In genomic region chr2:20052229-20052871, GRCh38 we compare ENCODE assay signal across 8 cellular contexts. TPM values are rescaled to one million over a fixed set of nuclear protein-coding genes. Genes with fewer than 3 reads are reported as not detected.
A peak's percentile ranks its signal among the peaks of the same experiment; 100 is the strongest.
DNase-seq lines count a peak whose midpoint lies in the region; ATAC-seq and TF ChIP-seq lines count a peak whose summit lies in the region.

No MANE protein-coding gene starts in this region.

- peak overlapping the region; percentile 91 for H3K27ac ChIP-seq in SJCRH30
- H3K27ac ChIP-seq in thoracic aorta: peak overlapping the region; percentile 92 to 97

- H3K4me3 ChIP-seq in SJCRH30 (peak overlapping the region; percentile 70), iPS-15b (ENCODE audit: low read depth, low read length) (peak overlapping the region; percentile 99), thoracic aorta (peak overlapping the region; percentile 85)

- DNase-seq in DMS 273 (lab: John Stamatoyannopoulos, UW; ENCODE audit: unreplicated experiment) (peak; percentile 57), DMS 273 treated with DMSO at 0.1 percent for 48 hours (lab: John Stamatoyannopoulos, UW) (no peak), SJCRH30 (no peak), thoracic aorta (ENCODE audit: low spot score) (no peak), cerebellum (ENCODE audit: low spot score) (no peak)

- no peaks in the 10 kb centered on the region for H3K9me3 ChIP-seq in SJCRH30 (replicated peaks)
- H3K9me3 ChIP-seq in iPS-15b (ENCODE audit: control insufficient read depth, insufficient read depth, low read length): no peaks in the 10 kb centered on the region
- H3K9me3 ChIP-seq in thoracic aorta: no peaks in the 10 kb centered on the region

- peak overlapping the region; percentile 99 for H3K9ac ChIP-seq in iPS-15b (ENCODE audit: low read depth, low read length)

- H3K36me3 ChIP-seq in SJCRH30: no peaks in the 10 kb centered on the region
- no peaks in the 10 kb centered on the region for H3K36me3 ChIP-seq in iPS-15b (ENCODE audit: control insufficient read depth, insufficient read depth, low read length)
- H3K36me3 ChIP-seq in thoracic aorta: no peaks in the 10 kb centered on the region

- H3K4me1 ChIP-seq in SJCRH30 (peaks cover 7% of the 10 kb centered on the region), iPS-15b (ENCODE audit: control insufficient read depth, insufficient read depth, low read length) (peaks cover 16% of the 10 kb centered on the region), thoracic aorta (ENCODE audit: control insufficient read depth in 1 of 2, low read depth in 2 of 2) (peaks cover 17 to 27% of the 10 kb centered on the region in 2 donors)

- no peak for ATAC-seq in thoracic aorta (ENCODE audit: insufficient number of reproducible peaks, low FRiP score, low read depth)
- no peak for ATAC-seq in GM21529 (IDR thresholded peaks at IDR 0.05; ENCODE audit: unreplicated experiment)
- no peak for ATAC-seq in GM21786 (IDR thresholded peaks at IDR 0.05; ENCODE audit: unreplicated experiment)

- TF ChIP-seq CTCF in thoracic aorta (IDR thresholded peaks at IDR 0.05): no peak

- no peaks in the 10 kb centered on the region for H3K27me3 ChIP-seq in SJCRH30
- H3K27me3 ChIP-seq in iPS-15b (ENCODE audit: control insufficient read depth, insufficient read depth, low read length): no peaks in the 10 kb centered on the region
- H3K27me3 ChIP-seq in thoracic aorta (replicated peaks; ENCODE audit: insufficient read depth): no peaks in the 10 kb centered on the region

RNA-seq across cellular contexts. Expression of gene LAPTM4A, which starts 0.9 kb away (rescaled TPM):
- total RNA-seq in SJCRH30 (2014; rRNA removed; shearing (Covaris generic)): 121 and 133 TPM in 2 replicates
- total RNA-seq in thoracic aorta (100 to 1,000 TPM; 181 to 200 TPM), cerebellum (71.8 TPM)

RNA-seq across cellular contexts. Expression of gene MATN3, which starts 39.9 kb away (rescaled TPM):
- 0.15 and 0.40 TPM in 2 replicates for total RNA-seq in SJCRH30 (2014; rRNA removed; shearing (Covaris generic))
- 1 to 10 TPM; 1.3 to 1.8 TPM for total RNA-seq in thoracic aorta
- total RNA-seq in cerebellum: 3.1 TPM
